ENCODE assay signal across 1 cellular context in genomic region chr19:16337809-16338469, GRCh38.
TF ChIP-seq lines count a peak whose summit lies in the region.

No MANE protein-coding gene starts in this region.

TF ChIP-seq in HCT116, 20 proteins besides CTCF, POLR2A, EP300 and RAD21 (continued from another document):
- TF ChIP-seq EZH2phosphoT487 (IDR thresholded peaks at IDR 0.05; ENCODE audit: borderline replicate concordance): no peak
- no peak for TF ChIP-seq MAX (IDR thresholded peaks at IDR 0.05)
- TF ChIP-seq ZBTB33 (IDR thresholded peaks at IDR 0.05; ENCODE audit: extremely low read depth, insufficient replicate concordance, low read length): no peak
- TF ChIP-seq YY1 (IDR thresholded peaks at IDR 0.05; ENCODE audit: extremely low read depth, insufficient replicate concordance, low read depth, low read length): no peak
- TF ChIP-seq CEBPB (IDR thresholded peaks at IDR 0.05; ENCODE audit: low read depth): no peak
- TF ChIP-seq EZH2 (IDR thresholded peaks at IDR 0.05): no peak
- no peak for TF ChIP-seq SRF (IDR thresholded peaks at IDR 0.05; ENCODE audit: low read depth)
- TF ChIP-seq TCF7L2 (IDR thresholded peaks at IDR 0.05; ENCODE audit: borderline replicate concordance, extremely low read depth, insufficient read depth, insufficient read length): no peak
- no peak for TF ChIP-seq JUND (IDR thresholded peaks at IDR 0.05)
- TF ChIP-seq ZFX (IDR thresholded peaks at IDR 0.05): no peak
- TF ChIP-seq SP1 (IDR thresholded peaks at IDR 0.05; ENCODE audit: low read depth): no peak
- no peak for TF ChIP-seq POLR2AphosphoS5 (IDR thresholded peaks at IDR 0.05; ENCODE audit: low read depth, low read length)
- TF ChIP-seq ZNF274 (IDR thresholded peaks at IDR 0.05; ENCODE audit: low read depth, low read length): no peak
